In the genomic region with DNA sequence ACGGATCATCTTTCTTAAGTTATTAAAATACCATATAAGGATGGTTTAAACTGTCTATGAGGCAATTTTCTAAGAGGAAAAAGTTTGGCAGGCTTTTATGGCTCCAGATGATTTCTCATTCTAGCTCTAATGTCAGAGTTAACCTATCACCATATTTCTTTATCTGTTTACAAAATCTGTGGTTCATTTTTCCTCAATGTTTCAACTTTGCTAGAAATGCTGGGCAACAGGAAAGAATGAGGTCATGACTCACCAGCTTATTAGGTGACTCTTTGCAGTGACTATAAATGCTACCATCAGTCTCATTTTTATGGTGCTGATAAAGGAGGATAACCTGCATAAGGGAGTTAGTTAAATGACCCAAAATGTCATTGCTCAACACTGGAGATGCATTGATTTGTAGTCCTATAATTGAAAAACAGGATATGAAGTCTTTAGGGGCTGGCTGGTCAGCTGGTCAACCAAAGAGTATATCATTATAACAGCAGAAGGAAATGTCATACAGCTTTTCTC, we compare ENCODE assay signal across 10 cellular contexts. TPM values are rescaled to one million over a fixed set of nuclear protein-coding genes. Genes with fewer than 3 reads are reported as not detected.
DNase-seq lines count a peak whose midpoint lies in the region; ATAC-seq, FAIRE-seq and TF ChIP-seq lines count a peak whose summit lies in the region.
"Had no signal": no experiment of that assay in that cellular context is flagged by ENCODE, and none has a peak within 500 bp of the region (broad histone marks: within the 10 kb centered on the region; RNA-seq: fewer than 3 reads in every experiment).

No MANE protein-coding gene starts in this region.

- H3K4me1 ChIP-seq in HepG2 (ENCODE audit: insufficient read depth, low read length): no peaks in the 10 kb centered on the region

- H3K9me3 ChIP-seq in HepG2 (ENCODE audit: low read length): no peaks in the 10 kb centered on the region
- H3K9me3 ChIP-seq: upper lobe of left lung had no signal

- no peak overlapping the region for H2AFZ ChIP-seq in HepG2 (ENCODE audit: low read length)

- no peak overlapping the region for H3K27ac ChIP-seq in HepG2 (ENCODE audit: extremely low read length, insufficient read depth, low read length)
- H3K27ac ChIP-seq: upper lobe of left lung had no signal

- TF ChIP-seq POLR2A in HepG2 (IDR thresholded peaks at IDR 0.05; ENCODE audit: insufficient read depth in 1 of 2, low read depth in 2 of 2, low read length in 2 of 2): no peak

- DNase-seq in H4 (ENCODE audit: low spot score) (peak; percentile 83), RKO (ENCODE audit: low spot score) (peak; percentile 85), sciatic nerve (ENCODE audit: low spot score) (no peak), SKM-1 treated with dmso at 0.1 percent for 144 hours (lab: John Stamatoyannopoulos, UW; ENCODE audit: unreplicated experiment) (no peak), NCI-H2081 (lab: John Stamatoyannopoulos, UW) (no peak), HepG2 (ENCODE audit: low spot score) (no peak)
- DNase-seq: activated CD8-positive, alpha-beta memory T cell treated with anti-CD3 and anti-CD28 coated beads, Interleukin-2, amount 50 U/mL, for 48 hours; upper lobe of left lung had no signal

- ATAC-seq in sciatic nerve (peak; percentile 45), GM19455 (IDR thresholded peaks at IDR 0.05; ENCODE audit: unreplicated experiment) (no peak), HepG2 (no peak)

- no peaks in the 10 kb centered on the region for H3K36me3 ChIP-seq in HepG2 (replicated peaks in 1 of 2; ENCODE audit: control insufficient read depth in 1 of 2, insufficient read depth in 2 of 2, low read length in 2 of 2)
- H3K36me3 ChIP-seq: upper lobe of left lung had no signal

- 36% methylated on average over 1 of the region's 1 CpG for WGBS in HepG2 (ENCODE audit: low lambda C conversion rate)

- no peak for TF ChIP-seq RAD21 in HepG2 (CRISPR knock-in tag; IDR thresholded peaks at IDR 0.05)

- CTCF ChIA-PET in HepG2 (lab: Yijun Ruan, JAX; ENCODE audit: low intra/inter-chr PET ratio, low total read pairs): no interaction called here

- POLR2A ChIA-PET in HepG2 (lab: Yijun Ruan, JAX): no interaction called here

- peak; percentile 90 for FAIRE-seq in endometrium (lab: Jason Lieb, UNC)
- no peak for FAIRE-seq in HepG2 (lab: Jason Lieb, UNC)

- no peaks in the 10 kb centered on the region for H3K79me2 ChIP-seq in HepG2 (ENCODE audit: insufficient read depth, low read length)

- TF ChIP-seq CTCF in HepG2 (CRISPR knock-in tag; IDR thresholded peaks at IDR 0.05): no peak

- intact Hi-C loops in sciatic nerve (cut with DNase I): no loop called here
- intact Hi-C loops in HepG2 (cut with micrococcal nuclease; ENCODE audit: unreplicated experiment): no loop called here

- no peaks in the 10 kb centered on the region for H4K20me1 ChIP-seq in HepG2 (ENCODE audit: insufficient read depth, low read length)

- in situ Hi-C loops in HepG2 (cut with HindIII; ENCODE audit: extremely low pct_ligation_motif_present, low pct_unique_long_range_greater_than_20kb): no loop called here

- H3K4me2 ChIP-seq in HepG2 (ENCODE audit: low read depth, low read length): no peak overlapping the region

- no TSS peak for BruUV-seq in HepG2 (replicated peaks; lab: Mats Ljungman, UMichigan)

- no peak for TF ChIP-seq EP300 in HepG2 (IDR thresholded peaks at IDR 0.05; ENCODE audit: low read depth in 2 of 2, low read length in 2 of 2)
- no peak for TF ChIP-seq EP300 in HepG2 (CRISPR knock-in tag; IDR thresholded peaks at IDR 0.05; ENCODE audit: borderline replicate concordance)

- H3K4me3 ChIP-seq in HepG2 (replicated peaks in 1 of 3; ENCODE audit: insufficient read depth in 1 of 3, low read depth in 2 of 3, low read length in 3 of 3): no peak overlapping the region
- H3K4me3 ChIP-seq: upper lobe of left lung had no signal

- H3K27me3 ChIP-seq in HepG2 (ENCODE audit: control insufficient read depth in 1 of 2, insufficient read depth in 2 of 2, low read length in 2 of 2): no peaks in the 10 kb centered on the region
- H3K27me3 ChIP-seq: upper lobe of left lung had no signal

- no peak overlapping the region for H3K9ac ChIP-seq in HepG2 (ENCODE audit: insufficient read depth, low read depth, low read length)

TF ChIP-seq in HepG2, 621 proteins besides CTCF, POLR2A, EP300 and RAD21:
- TF ChIP-seq, protein P1, sequence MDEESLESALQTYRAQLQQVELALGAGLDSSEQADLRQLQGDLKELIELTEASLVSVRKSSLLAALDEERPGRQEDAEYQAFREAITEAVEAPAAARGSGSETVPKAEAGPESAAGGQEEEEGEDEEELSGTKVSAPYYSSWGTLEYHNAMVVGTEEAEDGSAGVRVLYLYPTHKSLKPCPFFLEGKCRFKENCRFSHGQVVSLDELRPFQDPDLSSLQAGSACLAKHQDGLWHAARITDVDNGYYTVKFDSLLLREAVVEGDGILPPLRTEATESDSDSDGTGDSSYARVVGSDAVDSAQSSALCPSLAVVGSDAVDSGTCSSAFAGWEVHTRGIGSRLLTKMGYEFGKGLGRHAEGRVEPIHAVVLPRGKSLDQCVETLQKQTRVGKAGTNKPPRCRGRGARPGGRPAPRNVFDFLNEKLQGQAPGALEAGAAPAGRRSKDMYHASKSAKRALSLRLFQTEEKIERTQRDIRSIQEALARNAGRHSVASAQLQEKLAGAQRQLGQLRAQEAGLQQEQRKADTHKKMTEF (CRISPR knock-in tag; IDR thresholded peaks at IDR 0.05): no peak
- TF ChIP-seq ZNF773 (CRISPR knock-in tag; IDR thresholded peaks at IDR 0.05; ENCODE audit: borderline replicate concordance) (no peak), ZNF263 (CRISPR knock-in tag; IDR thresholded peaks at IDR 0.05) (no peak)
- TF ChIP-seq, protein P2, sequence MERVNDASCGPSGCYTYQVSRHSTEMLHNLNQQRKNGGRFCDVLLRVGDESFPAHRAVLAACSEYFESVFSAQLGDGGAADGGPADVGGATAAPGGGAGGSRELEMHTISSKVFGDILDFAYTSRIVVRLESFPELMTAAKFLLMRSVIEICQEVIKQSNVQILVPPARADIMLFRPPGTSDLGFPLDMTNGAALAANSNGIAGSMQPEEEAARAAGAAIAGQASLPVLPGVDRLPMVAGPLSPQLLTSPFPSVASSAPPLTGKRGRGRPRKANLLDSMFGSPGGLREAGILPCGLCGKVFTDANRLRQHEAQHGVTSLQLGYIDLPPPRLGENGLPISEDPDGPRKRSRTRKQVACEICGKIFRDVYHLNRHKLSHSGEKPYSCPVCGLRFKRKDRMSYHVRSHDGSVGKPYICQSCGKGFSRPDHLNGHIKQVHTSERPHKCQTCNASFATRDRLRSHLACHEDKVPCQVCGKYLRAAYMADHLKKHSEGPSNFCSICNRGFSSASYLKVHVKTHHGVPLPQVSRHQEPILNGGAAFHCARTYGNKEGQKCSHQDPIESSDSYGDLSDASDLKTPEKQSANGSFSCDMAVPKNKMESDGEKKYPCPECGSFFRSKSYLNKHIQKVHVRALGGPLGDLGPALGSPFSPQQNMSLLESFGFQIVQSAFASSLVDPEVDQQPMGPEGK (CRISPR knock-in tag; IDR thresholded peaks at IDR 0.05): no peak
- TF ChIP-seq, protein P3, sequence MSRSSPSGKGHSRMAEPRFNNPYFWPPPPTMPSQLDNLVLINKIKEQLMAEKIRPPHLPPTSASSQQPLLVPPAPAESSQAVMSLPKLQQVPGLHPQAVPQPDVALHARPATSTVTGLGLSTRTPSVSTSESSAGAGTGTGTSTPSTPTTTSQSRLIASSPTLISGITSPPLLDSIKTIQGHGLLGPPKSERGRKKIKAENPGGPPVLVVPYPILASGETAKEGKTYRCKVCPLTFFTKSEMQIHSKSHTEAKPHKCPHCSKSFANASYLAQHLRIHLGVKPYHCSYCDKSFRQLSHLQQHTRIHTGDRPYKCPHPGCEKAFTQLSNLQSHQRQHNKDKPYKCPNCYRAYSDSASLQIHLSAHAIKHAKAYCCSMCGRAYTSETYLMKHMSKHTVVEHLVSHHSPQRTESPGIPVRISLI (CRISPR knock-in tag; IDR thresholded peaks at IDR 0.05; ENCODE audit: borderline replicate concordance): no peak
TF ChIP-seq in HepG2: peak in this region for 0.

RNA-seq across cellular contexts. Expression of a gene that starts 45.3 kb away (rescaled TPM):
- total RNA-seq in H4 (2014; rRNA removed; shearing (Covaris generic)): 122 and 159 TPM in 2 replicates
- total RNA-seq in sciatic nerve: 172 TPM
- 92.7 and 129 TPM in 2 replicates for total RNA-seq in HepG2 (2016; rRNA removed; fragmentation: Illumina TruSeq; extraction: Trizol)
- 42.6 and 48.0 TPM in 2 replicates for total RNA-seq in HepG2 (2016; cell fraction: cytosol; rRNA removed; fragmentation: Illumina TruSeq; extraction: Trizol; ENCODE audit: low read depth)
- 87.1 and 128 TPM in 2 replicates for total RNA-seq in HepG2 (2016; cell fraction: insoluble cytoplasmic fraction; rRNA removed; fragmentation: Illumina TruSeq; extraction: Trizol)
- total RNA-seq in HepG2 (2016; cell fraction: membrane; rRNA removed; fragmentation: Illumina TruSeq; extraction: Trizol): 96.4 and 97.6 TPM in 2 replicates
- 44.6 and 47.4 TPM in 2 replicates for total RNA-seq in HepG2 (2016; cell fraction: nucleus; rRNA removed; fragmentation: Illumina TruSeq; extraction: Trizol)
- polyA plus RNA-seq in HepG2 (2011; rRNA removed): 56.6 and 71.1 TPM in 2 replicates
- polyA plus RNA-seq in HepG2 (2011; cell fraction: cytosol; rRNA removed): 39.2 and 62.2 TPM in 2 replicates
- 17.4 and 23.5 TPM in 2 replicates for polyA plus RNA-seq in HepG2 (2011; cell fraction: nucleus; rRNA removed)
- 73.2 and 76.4 TPM in 2 replicates for polyA plus RNA-seq in HepG2 (2012)
- polyA plus RNA-seq in HepG2 (2016; cell fraction: cytosol; fragmentation: Illumina TruSeq; extraction: Trizol; ENCODE audit: low read depth): 45.2 and 58.6 TPM in 2 replicates
- polyA plus RNA-seq in HepG2 (2016; cell fraction: insoluble cytoplasmic fraction; fragmentation: Illumina TruSeq; extraction: Trizol; ENCODE audit: low read depth): 158 and 166 TPM in 2 replicates
- 84.2 and 93.1 TPM in 2 replicates for polyA plus RNA-seq in HepG2 (2016; cell fraction: membrane; fragmentation: Illumina TruSeq; extraction: Trizol; ENCODE audit: low read depth)
- 80.7 and 83.5 TPM in 2 replicates for polyA plus RNA-seq in HepG2 (2016; cell fraction: nucleus; fragmentation: Illumina TruSeq; extraction: Trizol; ENCODE audit: insufficient read depth, low read depth)
- polyA minus RNA-seq in HepG2 (2011; rRNA and poly(A)+ RNA removed; ENCODE audit: low replicate concordance): 19.4 and 29.7 TPM in 2 replicates
- polyA minus RNA-seq in HepG2 (2011; cell fraction: cytosol; rRNA and poly(A)+ RNA removed): 45.2 and 50.6 TPM in 2 replicates
- 43.8 and 54.3 TPM in 2 replicates for polyA minus RNA-seq in HepG2 (2011; cell fraction: nucleus; rRNA and poly(A)+ RNA removed)

Comparison
In these comparisons a context has a peak if more than half of its experiments do, and no peak if none do; other contexts are left out.
1. DNase-seq: peak in H4 (single experiment) and RKO (single experiment); none in sciatic nerve (single experiment), SKM-1 treated with dmso at 0.1 percent for 144 hours (single experiment), NCI-H2081 (0 of 2) and HepG2 (single experiment).